Comparison of ENCODE assay signal across 8 cellular contexts in genomic region chr18:77063256-77063655, GRCh38.
DNase-seq lines count a peak whose midpoint lies in the region; ATAC-seq, FAIRE-seq and TF ChIP-seq lines count a peak whose summit lies in the region.

No MANE protein-coding gene starts in this region.

- ATAC-seq in HG02852 (IDR thresholded peaks at IDR 0.05; ENCODE audit: unreplicated experiment), result peak; percentile 48
- ATAC-seq in natural killer cell treated with Interleukin-12 subunit alpha and Interleukin-12 subunit beta and Interleukin-15 and Interleukin-18, amount 100 ng/mL, for 72 hours, result peak; percentile 62

- TF ChIP-seq POLR2A in Peyer's patch (IDR thresholded peaks at IDR 0.05), result no peak

- H3K27ac Mint-ChIP-seq in natural killer cell treated with Interleukin-12 subunit alpha and Interleukin-12 subunit beta and Interleukin-15 and Interleukin-18, amount 100 ng/mL, for 72 hours, result peak overlapping the region; percentile 95 to 97

- H3K4me3 ChIP-seq in Peyer's patch, result no peak overlapping the region

- H3K36me3 Mint-ChIP-seq in natural killer cell treated with Interleukin-12 subunit alpha and Interleukin-12 subunit beta and Interleukin-15 and Interleukin-18, amount 100 ng/mL, for 72 hours, result peaks cover 13% of the 10 kb centered on the region

- no peaks in the 10 kb centered on the region for H3K9me3 ChIP-seq in Peyer's patch

- DNase-seq in GM18507 (ENCODE audit: extremely low spot score, insufficient read length, low read depth) (no peak), Peyer's patch (peak in 2 of 3 donors; percentile 91 to 92), COLO829 (ENCODE audit: low spot score) (no peak), NCI-H2081 treated with DMSO at 0.1 percent for 48 hours (lab: John Stamatoyannopoulos, UW) (no peak), NCI-H187 treated with DMSO at 0.1 percent for 48 hours (lab: John Stamatoyannopoulos, UW) (no peak)
- DNase-seq in activated effector memory CD4-positive, alpha-beta T cell treated with anti-CD3 and anti-CD28 coated beads, Interleukin-2, amount 50 U/mL, for 16 hours, result peak; percentile 92
- DNase-seq in natural killer cell treated with Interleukin-12 subunit alpha and Interleukin-12 subunit beta and Interleukin-15 and Interleukin-18, amount 100 ng/mL, for 72 hours (ENCODE audit: low spot score), result peak; percentile 88

- H3K4me3 Mint-ChIP-seq in natural killer cell treated with Interleukin-12 subunit alpha and Interleukin-12 subunit beta and Interleukin-15 and Interleukin-18, amount 100 ng/mL, for 72 hours, result peak overlapping the region; percentile 88

- H3K27ac ChIP-seq in Peyer's patch, result peak overlapping the region; percentile 69 to 85 (median 82)

- peaks cover 0 to 10% (median 0%) of the 10 kb centered on the region in 3 donors for H3K36me3 ChIP-seq in Peyer's patch

- no peaks in the 10 kb centered on the region for H3K9me3 Mint-ChIP-seq in natural killer cell treated with Interleukin-12 subunit alpha and Interleukin-12 subunit beta and Interleukin-15 and Interleukin-18, amount 100 ng/mL, for 72 hours

- H3K4me1 Mint-ChIP-seq in natural killer cell treated with Interleukin-12 subunit alpha and Interleukin-12 subunit beta and Interleukin-15 and Interleukin-18, amount 100 ng/mL, for 72 hours (ENCODE audit: low read depth in 2 of 2), result peaks cover 79 to 87% of the 10 kb centered on the region in 2 donors

- FAIRE-seq in GM18507 (lab: Jason Lieb, UNC), result peak; percentile 96

- H3K27me3 ChIP-seq in Peyer's patch, result no peaks in the 10 kb centered on the region

- H3K4me1 ChIP-seq in Peyer's patch, result peaks cover 4 to 59% (median 47%) of the 10 kb centered on the region in 4 donors

- no peaks in the 10 kb centered on the region for H3K27me3 Mint-ChIP-seq in natural killer cell treated with Interleukin-12 subunit alpha and Interleukin-12 subunit beta and Interleukin-15 and Interleukin-18, amount 100 ng/mL, for 72 hours

- no peak for TF ChIP-seq CTCF in Peyer's patch (IDR thresholded peaks at IDR 0.05)

Comparison
In these comparisons a context has a peak if more than half of its experiments do, and no peak if none do; other contexts are left out.
1. DNase-seq: peak in Peyer's patch (2 of 3), activated effector memory CD4-positive, alpha-beta T cell treated with anti-CD3 and anti-CD28 coated beads, Interleukin-2, amount 50 U/mL, for 16 hours (single experiment) and natural killer cell treated with Interleukin-12 subunit alpha and Interleukin-12 subunit beta and Interleukin-15 and Interleukin-18, amount 100 ng/mL, for 72 hours (single experiment); none in GM18507 (single experiment), COLO829 (single experiment), NCI-H2081 treated with DMSO at 0.1 percent for 48 hours (single experiment) and NCI-H187 treated with DMSO at 0.1 percent for 48 hours (single experiment).